Comparison of ENCODE assay signal across 1 cellular context in the genomic region with DNA sequence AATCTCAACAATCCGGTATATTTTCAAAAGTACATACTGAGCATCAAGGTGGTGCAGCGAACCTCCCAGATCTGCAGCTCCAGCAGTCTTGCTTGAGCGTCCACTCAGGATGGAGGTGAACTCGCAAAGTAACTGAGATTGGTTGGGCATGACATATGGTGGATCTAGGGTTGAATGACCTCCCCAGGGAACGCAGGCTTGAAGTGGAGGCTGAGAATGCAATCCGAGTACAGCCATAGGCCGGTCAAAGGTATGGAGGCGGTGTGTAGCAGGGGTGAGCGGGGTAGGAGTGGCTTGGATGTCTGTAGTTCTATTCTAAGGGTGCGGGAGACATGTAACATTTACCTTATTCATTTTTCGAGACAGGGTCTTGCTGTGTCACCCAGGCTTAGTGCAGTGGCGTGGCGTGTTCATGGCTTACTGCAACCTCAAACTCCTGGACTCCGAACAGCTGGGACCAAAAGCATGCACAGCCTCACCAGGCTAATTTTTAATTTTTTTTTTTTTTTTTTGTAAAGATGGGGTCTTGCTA.
TF ChIP-seq lines count a peak whose summit lies in the region.

No MANE protein-coding gene starts in this region.

TF ChIP-seq in GM12878, 131 proteins besides CTCF, POLR2A, EP300 and RAD21 (continues in another document):
- TF ChIP-seq EED (IDR thresholded peaks at IDR 0.05; ENCODE audit: low read depth) = no peak
- no peak for TF ChIP-seq MTA3 (IDR thresholded peaks at IDR 0.05; ENCODE audit: borderline replicate concordance, low read length)
- TF ChIP-seq MAX (IDR thresholded peaks at IDR 0.05; ENCODE audit: low read depth, low read length) = no peak
- no peak for TF ChIP-seq SMAD1 (IDR thresholded peaks at IDR 0.05; ENCODE audit: low read depth, partially characterized antibody)
- no peak for TF ChIP-seq SIN3A (IDR thresholded peaks at IDR 0.05; ENCODE audit: low read depth, low read length)
- TF ChIP-seq IKZF1 (conservative IDR thresholded peaks at IDR 0.05) = no peak
- TF ChIP-seq MYB (IDR thresholded peaks at IDR 0.05; ENCODE audit: borderline replicate concordance, low read depth, low read length) = no peak
- TF ChIP-seq EZH2 (IDR thresholded peaks at IDR 0.05; ENCODE audit: borderline replicate concordance, control insufficient read depth, low read depth, low read length) = no peak
- TF ChIP-seq POLR2AphosphoS5 (IDR thresholded peaks at IDR 0.05; ENCODE audit: low read length) = peak; percentile 59; the same call in 1 of the 2 replicates
- TF ChIP-seq ETV6 (conservative IDR thresholded peaks at IDR 0.05 in 1 of 2, IDR thresholded peaks at IDR 0.05 in 1 of 2; ENCODE audit: borderline replicate concordance in 1 of 2, low read depth in 1 of 2) = no peak
- TF ChIP-seq SRF (IDR thresholded peaks at IDR 0.05; ENCODE audit: low read depth in 2 of 2, low read length in 2 of 2) = no peak
- no peak for TF ChIP-seq NFXL1 (IDR thresholded peaks at IDR 0.05; ENCODE audit: borderline replicate concordance)
- no peak for TF ChIP-seq JUND (IDR thresholded peaks at IDR 0.05; ENCODE audit: low read depth, low read length)
- TF ChIP-seq, protein P1, sequence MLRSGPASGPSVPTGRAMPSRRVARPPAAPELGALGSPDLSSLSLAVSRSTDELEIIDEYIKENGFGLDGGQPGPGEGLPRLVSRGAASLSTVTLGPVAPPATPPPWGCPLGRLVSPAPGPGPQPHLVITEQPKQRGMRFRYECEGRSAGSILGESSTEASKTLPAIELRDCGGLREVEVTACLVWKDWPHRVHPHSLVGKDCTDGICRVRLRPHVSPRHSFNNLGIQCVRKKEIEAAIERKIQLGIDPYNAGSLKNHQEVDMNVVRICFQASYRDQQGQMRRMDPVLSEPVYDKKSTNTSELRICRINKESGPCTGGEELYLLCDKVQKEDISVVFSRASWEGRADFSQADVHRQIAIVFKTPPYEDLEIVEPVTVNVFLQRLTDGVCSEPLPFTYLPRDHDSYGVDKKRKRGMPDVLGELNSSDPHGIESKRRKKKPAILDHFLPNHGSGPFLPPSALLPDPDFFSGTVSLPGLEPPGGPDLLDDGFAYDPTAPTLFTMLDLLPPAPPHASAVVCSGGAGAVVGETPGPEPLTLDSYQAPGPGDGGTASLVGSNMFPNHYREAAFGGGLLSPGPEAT (IDR thresholded peaks at IDR 0.05; ENCODE audit: low read depth) = no peak; the same call in 1 of the 2 replicates
- no peak for TF ChIP-seq PKNOX1 (IDR thresholded peaks at IDR 0.05)
- no peak for TF ChIP-seq SUPT20H (IDR thresholded peaks at IDR 0.05; ENCODE audit: borderline replicate concordance, control insufficient read depth, low read depth, low read length)
- TF ChIP-seq, protein P2, sequence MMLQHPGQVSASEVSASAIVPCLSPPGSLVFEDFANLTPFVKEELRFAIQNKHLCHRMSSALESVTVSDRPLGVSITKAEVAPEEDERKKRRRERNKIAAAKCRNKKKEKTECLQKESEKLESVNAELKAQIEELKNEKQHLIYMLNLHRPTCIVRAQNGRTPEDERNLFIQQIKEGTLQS (IDR thresholded peaks at IDR 0.05; ENCODE audit: borderline replicate concordance, extremely low read depth, low read depth, low read length) = no peak
- TF ChIP-seq, protein P3, sequence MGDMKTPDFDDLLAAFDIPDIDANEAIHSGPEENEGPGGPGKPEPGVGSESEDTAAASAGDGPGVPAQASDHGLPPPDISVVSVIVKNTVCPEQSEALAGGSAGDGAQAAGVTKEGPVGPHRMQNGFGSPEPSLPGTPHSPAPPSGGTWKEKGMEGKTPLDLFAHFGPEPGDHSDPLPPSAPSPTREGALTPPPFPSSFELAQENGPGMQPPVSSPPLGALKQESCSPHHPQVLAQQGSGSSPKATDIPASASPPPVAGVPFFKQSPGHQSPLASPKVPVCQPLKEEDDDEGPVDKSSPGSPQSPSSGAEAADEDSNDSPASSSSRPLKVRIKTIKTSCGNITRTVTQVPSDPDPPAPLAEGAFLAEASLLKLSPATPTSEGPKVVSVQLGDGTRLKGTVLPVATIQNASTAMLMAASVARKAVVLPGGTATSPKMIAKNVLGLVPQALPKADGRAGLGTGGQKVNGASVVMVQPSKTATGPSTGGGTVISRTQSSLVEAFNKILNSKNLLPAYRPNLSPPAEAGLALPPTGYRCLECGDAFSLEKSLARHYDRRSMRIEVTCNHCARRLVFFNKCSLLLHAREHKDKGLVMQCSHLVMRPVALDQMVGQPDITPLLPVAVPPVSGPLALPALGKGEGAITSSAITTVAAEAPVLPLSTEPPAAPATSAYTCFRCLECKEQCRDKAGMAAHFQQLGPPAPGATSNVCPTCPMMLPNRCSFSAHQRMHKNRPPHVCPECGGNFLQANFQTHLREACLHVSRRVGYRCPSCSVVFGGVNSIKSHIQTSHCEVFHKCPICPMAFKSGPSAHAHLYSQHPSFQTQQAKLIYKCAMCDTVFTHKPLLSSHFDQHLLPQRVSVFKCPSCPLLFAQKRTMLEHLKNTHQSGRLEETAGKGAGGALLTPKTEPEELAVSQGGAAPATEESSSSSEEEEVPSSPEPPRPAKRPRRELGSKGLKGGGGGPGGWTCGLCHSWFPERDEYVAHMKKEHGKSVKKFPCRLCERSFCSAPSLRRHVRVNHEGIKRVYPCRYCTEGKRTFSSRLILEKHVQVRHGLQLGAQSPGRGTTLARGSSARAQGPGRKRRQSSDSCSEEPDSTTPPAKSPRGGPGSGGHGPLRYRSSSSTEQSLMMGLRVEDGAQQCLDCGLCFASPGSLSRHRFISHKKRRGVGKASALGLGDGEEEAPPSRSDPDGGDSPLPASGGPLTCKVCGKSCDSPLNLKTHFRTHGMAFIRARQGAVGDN (IDR thresholded peaks at IDR 0.05) = no peak
- no peak for TF ChIP-seq SREBF2 (IDR thresholded peaks at IDR 0.05; ENCODE audit: low read length)
- TF ChIP-seq HDAC6 (IDR thresholded peaks at IDR 0.05; ENCODE audit: unreplicated experiment) = no peak
- TF ChIP-seq MXI1 (IDR thresholded peaks at IDR 0.05; ENCODE audit: low read depth, low read length) = no peak
- TF ChIP-seq MEF2B (IDR thresholded peaks at IDR 0.05; ENCODE audit: partially characterized antibody, poor library complexity, severe bottlenecking) = peak; percentile 85
- TF ChIP-seq, protein P4, sequence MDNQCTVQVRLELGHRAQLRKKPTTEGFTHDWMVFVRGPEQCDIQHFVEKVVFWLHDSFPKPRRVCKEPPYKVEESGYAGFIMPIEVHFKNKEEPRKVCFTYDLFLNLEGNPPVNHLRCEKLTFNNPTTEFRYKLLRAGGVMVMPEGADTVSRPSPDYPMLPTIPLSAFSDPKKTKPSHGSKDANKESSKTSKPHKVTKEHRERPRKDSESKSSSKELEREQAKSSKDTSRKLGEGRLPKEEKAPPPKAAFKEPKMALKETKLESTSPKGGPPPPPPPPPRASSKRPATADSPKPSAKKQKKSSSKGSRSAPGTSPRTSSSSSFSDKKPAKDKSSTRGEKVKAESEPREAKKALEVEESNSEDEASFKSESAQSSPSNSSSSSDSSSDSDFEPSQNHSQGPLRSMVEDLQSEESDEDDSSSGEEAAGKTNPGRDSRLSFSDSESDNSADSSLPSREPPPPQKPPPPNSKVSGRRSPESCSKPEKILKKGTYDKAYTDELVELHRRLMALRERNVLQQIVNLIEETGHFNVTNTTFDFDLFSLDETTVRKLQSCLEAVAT (IDR thresholded peaks at IDR 0.05) = 0 out of 2 replicates have a peak, but pooled peaks have one; percentile 38
- TF ChIP-seq, protein P5, sequence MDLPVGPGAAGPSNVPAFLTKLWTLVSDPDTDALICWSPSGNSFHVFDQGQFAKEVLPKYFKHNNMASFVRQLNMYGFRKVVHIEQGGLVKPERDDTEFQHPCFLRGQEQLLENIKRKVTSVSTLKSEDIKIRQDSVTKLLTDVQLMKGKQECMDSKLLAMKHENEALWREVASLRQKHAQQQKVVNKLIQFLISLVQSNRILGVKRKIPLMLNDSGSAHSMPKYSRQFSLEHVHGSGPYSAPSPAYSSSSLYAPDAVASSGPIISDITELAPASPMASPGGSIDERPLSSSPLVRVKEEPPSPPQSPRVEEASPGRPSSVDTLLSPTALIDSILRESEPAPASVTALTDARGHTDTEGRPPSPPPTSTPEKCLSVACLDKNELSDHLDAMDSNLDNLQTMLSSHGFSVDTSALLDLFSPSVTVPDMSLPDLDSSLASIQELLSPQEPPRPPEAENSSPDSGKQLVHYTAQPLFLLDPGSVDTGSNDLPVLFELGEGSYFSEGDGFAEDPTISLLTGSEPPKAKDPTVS (IDR thresholded peaks at IDR 0.05; ENCODE audit: low read depth, low read length) = no peak
- no peak for TF ChIP-seq SPI1 (IDR thresholded peaks at IDR 0.05; ENCODE audit: borderline replicate concordance, insufficient read depth, low read depth, low read length)
- TF ChIP-seq, protein P6, sequence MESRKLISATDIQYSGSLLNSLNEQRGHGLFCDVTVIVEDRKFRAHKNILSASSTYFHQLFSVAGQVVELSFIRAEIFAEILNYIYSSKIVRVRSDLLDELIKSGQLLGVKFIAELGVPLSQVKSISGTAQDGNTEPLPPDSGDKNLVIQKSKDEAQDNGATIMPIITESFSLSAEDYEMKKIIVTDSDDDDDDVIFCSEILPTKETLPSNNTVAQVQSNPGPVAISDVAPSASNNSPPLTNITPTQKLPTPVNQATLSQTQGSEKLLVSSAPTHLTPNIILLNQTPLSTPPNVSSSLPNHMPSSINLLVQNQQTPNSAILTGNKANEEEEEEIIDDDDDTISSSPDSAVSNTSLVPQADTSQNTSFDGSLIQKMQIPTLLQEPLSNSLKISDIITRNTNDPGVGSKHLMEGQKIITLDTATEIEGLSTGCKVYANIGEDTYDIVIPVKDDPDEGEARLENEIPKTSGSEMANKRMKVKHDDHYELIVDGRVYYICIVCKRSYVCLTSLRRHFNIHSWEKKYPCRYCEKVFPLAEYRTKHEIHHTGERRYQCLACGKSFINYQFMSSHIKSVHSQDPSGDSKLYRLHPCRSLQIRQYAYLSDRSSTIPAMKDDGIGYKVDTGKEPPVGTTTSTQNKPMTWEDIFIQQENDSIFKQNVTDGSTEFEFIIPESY (IDR thresholded peaks at IDR 0.05) = no peak
- no peak for TF ChIP-seq RELA (IDR thresholded peaks at IDR 0.05; ENCODE audit: borderline replicate concordance, partially characterized antibody)
- TF ChIP-seq, protein P7, sequence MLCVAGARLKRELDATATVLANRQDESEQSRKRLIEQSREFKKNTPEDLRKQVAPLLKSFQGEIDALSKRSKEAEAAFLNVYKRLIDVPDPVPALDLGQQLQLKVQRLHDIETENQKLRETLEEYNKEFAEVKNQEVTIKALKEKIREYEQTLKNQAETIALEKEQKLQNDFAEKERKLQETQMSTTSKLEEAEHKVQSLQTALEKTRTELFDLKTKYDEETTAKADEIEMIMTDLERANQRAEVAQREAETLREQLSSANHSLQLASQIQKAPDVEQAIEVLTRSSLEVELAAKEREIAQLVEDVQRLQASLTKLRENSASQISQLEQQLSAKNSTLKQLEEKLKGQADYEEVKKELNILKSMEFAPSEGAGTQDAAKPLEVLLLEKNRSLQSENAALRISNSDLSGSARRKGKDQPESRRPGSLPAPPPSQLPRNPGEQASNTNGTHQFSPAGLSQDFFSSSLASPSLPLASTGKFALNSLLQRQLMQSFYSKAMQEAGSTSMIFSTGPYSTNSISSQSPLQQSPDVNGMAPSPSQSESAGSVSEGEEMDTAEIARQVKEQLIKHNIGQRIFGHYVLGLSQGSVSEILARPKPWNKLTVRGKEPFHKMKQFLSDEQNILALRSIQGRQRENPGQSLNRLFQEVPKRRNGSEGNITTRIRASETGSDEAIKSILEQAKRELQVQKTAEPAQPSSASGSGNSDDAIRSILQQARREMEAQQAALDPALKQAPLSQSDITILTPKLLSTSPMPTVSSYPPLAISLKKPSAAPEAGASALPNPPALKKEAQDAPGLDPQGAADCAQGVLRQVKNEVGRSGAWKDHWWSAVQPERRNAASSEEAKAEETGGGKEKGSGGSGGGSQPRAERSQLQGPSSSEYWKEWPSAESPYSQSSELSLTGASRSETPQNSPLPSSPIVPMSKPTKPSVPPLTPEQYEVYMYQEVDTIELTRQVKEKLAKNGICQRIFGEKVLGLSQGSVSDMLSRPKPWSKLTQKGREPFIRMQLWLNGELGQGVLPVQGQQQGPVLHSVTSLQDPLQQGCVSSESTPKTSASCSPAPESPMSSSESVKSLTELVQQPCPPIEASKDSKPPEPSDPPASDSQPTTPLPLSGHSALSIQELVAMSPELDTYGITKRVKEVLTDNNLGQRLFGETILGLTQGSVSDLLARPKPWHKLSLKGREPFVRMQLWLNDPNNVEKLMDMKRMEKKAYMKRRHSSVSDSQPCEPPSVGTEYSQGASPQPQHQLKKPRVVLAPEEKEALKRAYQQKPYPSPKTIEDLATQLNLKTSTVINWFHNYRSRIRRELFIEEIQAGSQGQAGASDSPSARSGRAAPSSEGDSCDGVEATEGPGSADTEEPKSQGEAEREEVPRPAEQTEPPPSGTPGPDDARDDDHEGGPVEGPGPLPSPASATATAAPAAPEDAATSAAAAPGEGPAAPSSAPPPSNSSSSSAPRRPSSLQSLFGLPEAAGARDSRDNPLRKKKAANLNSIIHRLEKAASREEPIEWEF (IDR thresholded peaks at IDR 0.05; ENCODE audit: insufficient replicate concordance, low read depth, low read length) = no peak
- TF ChIP-seq, protein P8, sequence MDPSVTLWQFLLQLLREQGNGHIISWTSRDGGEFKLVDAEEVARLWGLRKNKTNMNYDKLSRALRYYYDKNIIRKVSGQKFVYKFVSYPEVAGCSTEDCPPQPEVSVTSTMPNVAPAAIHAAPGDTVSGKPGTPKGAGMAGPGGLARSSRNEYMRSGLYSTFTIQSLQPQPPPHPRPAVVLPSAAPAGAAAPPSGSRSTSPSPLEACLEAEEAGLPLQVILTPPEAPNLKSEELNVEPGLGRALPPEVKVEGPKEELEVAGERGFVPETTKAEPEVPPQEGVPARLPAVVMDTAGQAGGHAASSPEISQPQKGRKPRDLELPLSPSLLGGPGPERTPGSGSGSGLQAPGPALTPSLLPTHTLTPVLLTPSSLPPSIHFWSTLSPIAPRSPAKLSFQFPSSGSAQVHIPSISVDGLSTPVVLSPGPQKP (IDR thresholded peaks at IDR 0.05; ENCODE audit: low read depth, low read length) = no peak
- TF ChIP-seq YBX1 (IDR thresholded peaks at IDR 0.05) = no peak
- TF ChIP-seq SIX5 (IDR thresholded peaks at IDR 0.05; ENCODE audit: low read depth, low read length, severe bottlenecking) = no peak
